18 cellular contexts compared by ENCODE assay signal in genomic region chr10:30589441-30589840, GRCh38. TPM values are rescaled to one million over a fixed set of nuclear protein-coding genes. Genes with fewer than 3 reads are reported as not detected.
DNase-seq lines count a peak whose midpoint lies in the region; ATAC-seq and TF ChIP-seq lines count a peak whose summit lies in the region.
"Had no signal": no experiment of that assay in that cellular context is flagged by ENCODE, and none has a peak within 500 bp of the region (broad histone marks: within the 10 kb centered on the region; RNA-seq: fewer than 3 reads in every experiment).

No MANE protein-coding gene starts in this region.

- no peaks in the 10 kb centered on the region for H3K4me1 Mint-ChIP-seq in progenitor cell of endocrine pancreas (ENCODE audit: low read depth)

- H3K4me2 ChIP-seq in OCI-LY3 (ENCODE audit: low read length) (peak overlapping the region; percentile 62), PC-9 (no peak overlapping the region)

- CTCF ChIA-PET in PC-9 (lab: Charles Lee): interaction anchor here (0.6 kb wide), 1 partner anchor 185 kb away, joined by 3 read pairs; no protein-coding TSS in a partner anchor

- no peaks in the 10 kb centered on the region for H3K36me3 Mint-ChIP-seq in progenitor cell of endocrine pancreas (ENCODE audit: insufficient read depth)
- H3K36me3 Mint-ChIP-seq: CD4-positive, alpha-beta memory T cell had no signal

- H3K9me3 Mint-ChIP-seq in progenitor cell of endocrine pancreas (ENCODE audit: low read depth): no peaks in the 10 kb centered on the region
- H3K9me3 Mint-ChIP-seq: CD4-positive, alpha-beta memory T cell had no signal

- BruUV-seq in PC-9 (replicated peaks; lab: Mats Ljungman, UMichigan): no TSS peak

- no peaks in the 10 kb centered on the region for H3K9me3 ChIP-seq in OCI-LY3 (ENCODE audit: insufficient read depth, low read length)
- no peaks in the 10 kb centered on the region for H3K9me3 ChIP-seq in PC-9 (ENCODE audit: insufficient read depth, low read depth)

- H3K36me3 ChIP-seq in OCI-LY3 (replicated peaks; ENCODE audit: low read depth, low read length): no peaks in the 10 kb centered on the region
- H3K36me3 ChIP-seq in PC-9 (ENCODE audit: low read depth): no peaks in the 10 kb centered on the region

- no peak overlapping the region for H3K4me3 Mint-ChIP-seq in progenitor cell of endocrine pancreas (ENCODE audit: low read depth)
- H3K4me3 Mint-ChIP-seq: B cell; CD4-positive, alpha-beta memory T cell had no signal

- peaks cover 49% of the 10 kb centered on the region for H3K4me1 ChIP-seq in OCI-LY3 (ENCODE audit: low read length)
- no peaks in the 10 kb centered on the region; the same call in 1 of the 2 replicates for H3K4me1 ChIP-seq in PC-9 (replicated peaks; ENCODE audit: insufficient read depth)

- POLR2A ChIA-PET in PC-9 (lab: Charles Lee; ENCODE audit: unreplicated experiment): no interaction called here

- H3K79me2 ChIP-seq in OCI-LY3 (ENCODE audit: low read length) (no peaks in the 10 kb centered on the region), PC-9 (ENCODE audit: low read depth) (no peaks in the 10 kb centered on the region)

- intact Hi-C loops in left cardiac atrium (cut with DNase I): no loop called here
- intact Hi-C loops in posterior vena cava (cut with DNase I): loop anchor here in 1 of 2 donors (10.0 kb wide), 1 partner anchor 55 kb away; no protein-coding TSS in a partner anchor
- intact Hi-C loops in PC-9 (cut with micrococcal nuclease; ENCODE audit: unreplicated experiment): no loop called here

- no peaks in the 10 kb centered on the region for H4K20me1 ChIP-seq in OCI-LY3 (ENCODE audit: insufficient read depth, low read length)
- no peaks in the 10 kb centered on the region for H4K20me1 ChIP-seq in PC-9 (ENCODE audit: insufficient read depth)

- H3K9ac ChIP-seq in OCI-LY3 (ENCODE audit: low read length): peak overlapping the region; percentile 20; the same call in 1 of the 2 replicates

- H3K9me2 ChIP-seq in PC-9 (ENCODE audit: insufficient read depth): no peaks in the 10 kb centered on the region

- H3K27ac Mint-ChIP-seq in progenitor cell of endocrine pancreas: no peak overlapping the region
- H3K27ac Mint-ChIP-seq: B cell; CD4-positive, alpha-beta memory T cell had no signal

- DNase-seq in CD1c-positive myeloid dendritic cell (ENCODE audit: extremely low spot score) (peak; percentile 47), left cardiac atrium (peak; percentile 43), posterior vena cava (ENCODE audit: low spot score) (peak; percentile 83), progenitor cell of endocrine pancreas (ENCODE audit: low spot score, unreplicated experiment) (no peak), PC-9 (no peak), NCI-H226 (no peak)
- no peak for DNase-seq in stimulated activated naive CD4-positive, alpha-beta T cell treated with Interleukin-2 at 50 U/mL for 16 hours (lab: John Stamatoyannopoulos, UW)
- DNase-seq: Calu3; CD4-positive, alpha-beta memory T cell; DMS79; HCEC 1CT; NCI-H1436 treated with DMSO at 0.1 percent for 48 hours; NCI-H2029 treated with DMSO at 0.1 percent for 48 hours; NCI-H510A had no signal

- H3K27ac ChIP-seq in OCI-LY3 (ENCODE audit: low read length): peak overlapping the region; percentile 93; the same call in 1 of the 2 replicates
- no peak overlapping the region for H3K27ac ChIP-seq in PC-9
- H3K27ac ChIP-seq: HL-60 had no signal

- no peak for ATAC-seq in left cardiac atrium

- H2AFZ ChIP-seq in OCI-LY3 (ENCODE audit: low read depth, low read length) (peak overlapping the region; percentile 5; the same call in 1 of the 2 replicates), PC-9 (no peak overlapping the region)

- no peak for TF ChIP-seq CTCF in OCI-LY3 (IDR thresholded peaks at IDR 0.05; ENCODE audit: low read depth, low read length)
- TF ChIP-seq CTCF in progenitor cell of endocrine pancreas (IDR thresholded peaks at IDR 0.05; ENCODE audit: unreplicated experiment): no peak
- TF ChIP-seq CTCF in PC-9 (conservative IDR thresholded peaks at IDR 0.05): no peak

- H3K4me3 ChIP-seq in OCI-LY3 (ENCODE audit: low read length) (peak overlapping the region; percentile 43), PC-9 (no peak overlapping the region)

- H3K27me3 ChIP-seq in OCI-LY3 (ENCODE audit: low read depth, low read length): no peaks in the 10 kb centered on the region
- H3K27me3 ChIP-seq in PC-9 (ENCODE audit: insufficient read depth, low read depth): no peaks in the 10 kb centered on the region

- no peaks in the 10 kb centered on the region for H3F3A ChIP-seq in PC-9 (ENCODE audit: insufficient read depth, low read depth)

- H3K27me3 Mint-ChIP-seq in progenitor cell of endocrine pancreas: peaks cover 10% of the 10 kb centered on the region

RNA-seq across cellular contexts. Expression of gene LYZL2, which starts 40.1 kb away (rescaled TPM):
- total RNA-seq in left cardiac atrium (not detected), posterior vena cava (not detected), progenitor cell of endocrine pancreas (not detected in 2 replicates), PC-9 (2021) (not detected in 2 replicates)
- total RNA-seq: B cell; Calu3; CD4-positive, alpha-beta memory T cell; RPMI7951 had no signal

Comparison
In these comparisons a context has a peak if more than half of its experiments do, and no peak if none do; other contexts are left out.
1. DNase-seq: peak in CD1c-positive myeloid dendritic cell (single experiment), left cardiac atrium (single experiment) and posterior vena cava (single experiment); none in stimulated activated naive CD4-positive, alpha-beta T cell treated with Interleukin-2 at 50 U/mL for 16 hours (single experiment), progenitor cell of endocrine pancreas (single experiment), PC-9 (0 of 2) and NCI-H226 (single experiment).